25 cellular contexts compared by ENCODE assay signal in genomic region chr19:845707-846481, GRCh38. TPM values are rescaled to one million over a fixed set of nuclear protein-coding genes. Genes with fewer than 3 reads are reported as not detected.
"Had no signal": no experiment of that assay in that cellular context is flagged by ENCODE, and none has a peak within 500 bp of the region (broad histone marks: within the 10 kb centered on the region; RNA-seq: fewer than 3 reads in every experiment).

No MANE protein-coding gene starts in this region.

- H3K27ac Mint-ChIP-seq: activated CD4-positive, alpha-beta T cell treated with anti-CD3 and anti-CD28 coated beads for 36 hours; activated naive CD4-positive, alpha-beta T cell treated with anti-CD3 and anti-CD28 coated beads, Interleukin-2, amount 50 U/mL, for 72 hours; dendritic cell treated with granulocyte-macrophage colony-stimulating factor and Interleukin-4, amounts not matched to agents 40 ng/mL and 50 ng/mL, for 4 days; nephron progenitor cell; stimulated activated effector memory CD8-positive, alpha-beta T cell treated with anti-CD3 and anti-CD28 coated beads, Interleukin-12 subunit alpha, Interleukin-12 subunit beta, amount 100 ng/mL, for 72 hours; T-helper 2 cell treated with Interferon-gamma antibody and Interleukin-4, amounts not matched to agents 5 μg/mL and 100 μg/mL, for 36 hours; WTC11 had no signal

- ATAC-seq: activated CD4-positive, alpha-beta T cell treated with anti-CD3 and anti-CD28 coated beads for 36 hours; activated naive CD4-positive, alpha-beta T cell treated with anti-CD3 and anti-CD28 coated beads, Interleukin-2, amount 50 U/mL, for 72 hours; esophagus mucosa; left lobe of liver; sciatic nerve; stimulated activated effector memory CD8-positive, alpha-beta T cell treated with anti-CD3 and anti-CD28 coated beads, Interleukin-12 subunit alpha, Interleukin-12 subunit beta, amount 100 ng/mL, for 72 hours; WTC11 had no signal

- H3K4me3 ChIP-seq: adrenal gland, cardiac muscle cell, hepatocyte, testis, upper lobe of left lung had no signal

- H3K27me3 ChIP-seq: testis had no signal

- H3K27ac ChIP-seq: adrenal gland, cardiac muscle cell, hepatocyte, testis, upper lobe of left lung had no signal

- FAIRE-seq: keratinocyte, TTC549 had no signal

- DNase-seq: activated CD4-positive, alpha-beta T cell treated with anti-CD3 and anti-CD28 coated beads for 36 hours; activated CD4-positive, alpha-beta T cell treated with anti-CD3 and anti-CD28 coated beads, Interleukin-2, amount 50 U/mL, for 48 hours; activated gamma-delta T cell treated with Interleukin-2 at 50 U/mL for 16 hours; adrenal gland; effector CD8-positive, alpha-beta T cell; midbrain; nephron progenitor cell; stimulated activated CD4-positive, alpha-beta T cell treated with anti-CD3 and anti-CD28 coated beads, Interleukin-4, amount 100 ng/mL, for 24 hours; testis; upper lobe of left lung had no signal

- H2AFZ ChIP-seq: hepatocyte had no signal

- H3K9me3 Mint-ChIP-seq: activated naive CD4-positive, alpha-beta T cell treated with anti-CD3 and anti-CD28 coated beads, Interleukin-2, amount 50 U/mL, for 72 hours; dendritic cell treated with granulocyte-macrophage colony-stimulating factor and Interleukin-4, amounts not matched to agents 40 ng/mL and 50 ng/mL, for 4 days; nephron progenitor cell; T-helper 2 cell treated with Interferon-gamma antibody and Interleukin-4, amounts not matched to agents 5 μg/mL and 100 μg/mL, for 36 hours had no signal

- H3K4me1 Mint-ChIP-seq: WTC11 had no signal

- H3K4me2 ChIP-seq: hepatocyte had no signal

- H3K36me3 ChIP-seq: adrenal gland, cardiac muscle cell, upper lobe of left lung had no signal

- H3K79me2 ChIP-seq: hepatocyte had no signal

- H3K36me3 Mint-ChIP-seq: activated naive CD4-positive, alpha-beta T cell treated with anti-CD3 and anti-CD28 coated beads, Interleukin-2, amount 50 U/mL, for 72 hours; WTC11 had no signal

- H3K4me3 Mint-ChIP-seq: activated CD4-positive, alpha-beta T cell treated with anti-CD3 and anti-CD28 coated beads for 36 hours; dendritic cell treated with granulocyte-macrophage colony-stimulating factor and Interleukin-4, amounts not matched to agents 40 ng/mL and 50 ng/mL, for 4 days; nephron progenitor cell; stimulated activated effector memory CD8-positive, alpha-beta T cell treated with anti-CD3 and anti-CD28 coated beads, Interleukin-12 subunit alpha, Interleukin-12 subunit beta, amount 100 ng/mL, for 72 hours; T-helper 2 cell treated with Interferon-gamma antibody and Interleukin-4, amounts not matched to agents 5 μg/mL and 100 μg/mL, for 36 hours; WTC11 had no signal

- H3K9me3 ChIP-seq: adrenal gland, testis, upper lobe of left lung had no signal

RNA-seq across cellular contexts. Expression of gene PRTN3, which starts 5.1 kb away (rescaled TPM):
- total RNA-seq: activated CD4-positive, alpha-beta T cell treated with anti-CD3 and anti-CD28 coated beads for 36 hours; activated naive CD4-positive, alpha-beta T cell treated with anti-CD3 and anti-CD28 coated beads, Interleukin-2, amount 50 U/mL, for 72 hours; chondrocyte; esophagus mucosa; hepatocyte; lung microvascular endothelial cell; osteoblast had no signal
- polyA plus RNA-seq: hepatocyte, keratinocyte had no signal

RNA-seq across cellular contexts. Expression of gene ELANE, which starts 6.2 kb away (rescaled TPM):
- total RNA-seq: activated CD4-positive, alpha-beta T cell treated with anti-CD3 and anti-CD28 coated beads for 36 hours; activated naive CD4-positive, alpha-beta T cell treated with anti-CD3 and anti-CD28 coated beads, Interleukin-2, amount 50 U/mL, for 72 hours; cardiac muscle cell; chondrocyte; esophagus mucosa; lung microvascular endothelial cell; WTC11 had no signal
- polyA plus RNA-seq: cardiac muscle cell, keratinocyte had no signal

RNA-seq across cellular contexts. Expression of gene AZU1, which starts 18.3 kb away (rescaled TPM):
- total RNA-seq: activated CD4-positive, alpha-beta T cell treated with anti-CD3 and anti-CD28 coated beads for 36 hours; activated naive CD4-positive, alpha-beta T cell treated with anti-CD3 and anti-CD28 coated beads, Interleukin-2, amount 50 U/mL, for 72 hours; esophagus mucosa; hepatocyte; lung microvascular endothelial cell; osteoblast had no signal
- polyA plus RNA-seq: keratinocyte had no signal

RNA-seq across cellular contexts. Expression of gene PLPPR3, which starts 24.1 kb away (rescaled TPM):
- total RNA-seq: activated CD4-positive, alpha-beta T cell treated with anti-CD3 and anti-CD28 coated beads for 36 hours; activated naive CD4-positive, alpha-beta T cell treated with anti-CD3 and anti-CD28 coated beads, Interleukin-2, amount 50 U/mL, for 72 hours; esophagus mucosa; left lobe of liver; sciatic nerve had no signal
- polyA plus RNA-seq: keratinocyte had no signal
